10 cellular contexts compared by ENCODE assay signal in the genomic region with DNA sequence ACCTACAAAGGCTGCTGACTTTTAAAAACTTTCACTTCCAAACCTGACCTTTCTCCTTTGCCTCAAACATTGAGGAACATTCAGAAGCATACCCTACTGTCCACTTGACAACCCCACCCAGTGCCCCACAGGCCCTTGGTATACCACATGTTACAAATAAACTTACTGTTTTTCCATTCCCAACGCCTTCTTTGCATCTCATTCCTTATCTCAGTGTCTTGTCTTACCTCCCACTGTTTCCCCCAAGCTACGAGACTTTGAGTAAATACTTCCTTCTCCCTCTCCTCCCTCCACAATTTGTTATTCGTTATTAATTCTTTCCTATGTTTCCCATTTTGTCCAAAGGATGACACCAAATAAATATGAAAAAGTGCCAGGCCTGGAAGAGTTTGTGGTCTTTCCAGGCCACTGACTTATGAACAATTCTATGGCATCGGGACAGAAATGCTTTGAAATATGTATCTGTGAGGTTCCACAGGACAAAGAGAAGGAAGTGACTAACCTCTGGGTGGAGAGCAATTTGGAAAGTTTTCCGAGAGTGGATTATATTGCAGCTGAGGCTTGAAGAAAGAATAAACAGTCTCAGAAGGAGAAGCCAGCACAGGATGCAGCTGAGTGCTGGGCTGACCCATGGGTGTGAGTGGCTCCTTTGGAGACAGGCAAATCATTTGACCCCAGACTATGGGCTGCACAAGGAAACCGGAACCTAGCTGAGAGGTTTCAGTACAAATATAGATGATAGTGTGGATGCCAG.
DNase-seq lines count a peak whose midpoint lies in the region; ATAC-seq, FAIRE-seq and TF ChIP-seq lines count a peak whose summit lies in the region.
"Had no signal": no experiment of that assay in that cellular context is flagged by ENCODE, and none has a peak within 500 bp of the region (broad histone marks: within the 10 kb centered on the region; RNA-seq: fewer than 3 reads in every experiment).

No MANE protein-coding gene starts in this region.

- peak; percentile 77 for ATAC-seq in left lung
- ATAC-seq in GM18907 (IDR thresholded peaks at IDR 0.05; ENCODE audit: unreplicated experiment) = no peak
- ATAC-seq in GM21717 (IDR thresholded peaks at IDR 0.05; ENCODE audit: unreplicated experiment) = no peak
- no peak for ATAC-seq in naive thymus-derived CD4-positive, alpha-beta T cell

- H3K36me3 Mint-ChIP-seq in naive thymus-derived CD4-positive, alpha-beta T cell = no peaks in the 10 kb centered on the region
- H3K36me3 Mint-ChIP-seq: CD4-positive, CD25-positive, alpha-beta regulatory T cell had no signal

- peaks cover 0 to 23% (median 0%) of the 10 kb centered on the region in 5 donors for H3K27me3 Mint-ChIP-seq in naive thymus-derived CD4-positive, alpha-beta T cell

- intact Hi-C loops in left lung (cut with DNase I) = no loop called here
- intact Hi-C loops in naive thymus-derived CD4-positive, alpha-beta T cell (cut with micrococcal nuclease) = no loop called here

- peaks cover 0 to 17% (median 0%) of the 10 kb centered on the region in 7 donors for H3K4me1 Mint-ChIP-seq in naive thymus-derived CD4-positive, alpha-beta T cell

- peaks cover 6 to 8% of the 10 kb centered on the region in 2 donors for H3K4me1 ChIP-seq in left lung
- H3K4me1 ChIP-seq in naive thymus-derived CD4-positive, alpha-beta T cell (ENCODE audit: control insufficient read depth in 2 of 2, insufficient read depth in 2 of 2, low read length in 2 of 2) = no peaks in the 10 kb centered on the region

- peak; percentile 54 for DNase-seq in AG04450 (ENCODE audit: low read depth, low spot score)
- DNase-seq in LHCN-M2 (ENCODE audit: low read depth) = peak; percentile 95
- peak; percentile 85 for DNase-seq in bronchial epithelial cell (ENCODE audit: low read depth)
- no peak for DNase-seq in left lung
- no peak for DNase-seq in GM10248 (ENCODE audit: extremely low spot score)
- DNase-seq in naive thymus-derived CD4-positive, alpha-beta T cell = no peak
- DNase-seq: CD4-positive, CD25-positive, alpha-beta regulatory T cell; SIG-M5 had no signal

- TF ChIP-seq CTCF in AG04450 (IDR thresholded peaks at IDR 0.05; ENCODE audit: low read depth, low read length) (no peak), bronchial epithelial cell (IDR thresholded peaks at IDR 0.05; ENCODE audit: insufficient read depth, low read length, severe bottlenecking) (no peak), left lung (IDR thresholded peaks at IDR 0.05) (no peak), GM10248 (IDR thresholded peaks at IDR 0.05; ENCODE audit: control extremely low read depth, extremely low read depth, low read depth, missing control alignments) (no peak)

- H3K27ac ChIP-seq in AG04450 (ENCODE audit: low read depth, low read length) = no peak overlapping the region
- H3K27ac ChIP-seq in left lung = peak overlapping the region; percentile 7 to 16
- H3K27ac ChIP-seq in naive thymus-derived CD4-positive, alpha-beta T cell (ENCODE audit: low read depth, low read length) = no peak overlapping the region

- peaks cover 0 to 7% (median under 1%) of the 10 kb centered on the region in 11 donors for H3K9me3 Mint-ChIP-seq in naive thymus-derived CD4-positive, alpha-beta T cell

- no peaks in the 10 kb centered on the region for H3K27me3 ChIP-seq in AG04450 (ENCODE audit: control insufficient read depth, insufficient read depth, low read length)
- H3K27me3 ChIP-seq in bronchial epithelial cell (ENCODE audit: control insufficient read depth, insufficient read depth, low read length) = no peaks in the 10 kb centered on the region
- no peaks in the 10 kb centered on the region for H3K27me3 ChIP-seq in left lung
- no peaks in the 10 kb centered on the region for H3K27me3 ChIP-seq in naive thymus-derived CD4-positive, alpha-beta T cell (ENCODE audit: control insufficient read depth in 2 of 2, insufficient read depth in 2 of 2, low read length in 2 of 2)

- FAIRE-seq in bronchial epithelial cell (lab: Jason Lieb, UNC) = no peak

- no peak overlapping the region for H3K4me3 Mint-ChIP-seq in naive thymus-derived CD4-positive, alpha-beta T cell
- H3K4me3 Mint-ChIP-seq: CD4-positive, CD25-positive, alpha-beta regulatory T cell had no signal

- H3K9me3 ChIP-seq in AG04450 (ENCODE audit: control insufficient read depth, insufficient read depth, low read length) (no peaks in the 10 kb centered on the region), left lung (no peaks in the 10 kb centered on the region)
- no peaks in the 10 kb centered on the region for H3K9me3 ChIP-seq in naive thymus-derived CD4-positive, alpha-beta T cell (ENCODE audit: control insufficient read depth in 2 of 3, low read length in 3 of 3)

- H3K36me3 ChIP-seq in bronchial epithelial cell (ENCODE audit: control insufficient read depth, insufficient read depth, low read length) (no peaks in the 10 kb centered on the region), left lung (no peaks in the 10 kb centered on the region)
- no peaks in the 10 kb centered on the region for H3K36me3 ChIP-seq in naive thymus-derived CD4-positive, alpha-beta T cell (ENCODE audit: control insufficient read depth in 2 of 3, insufficient read depth in 3 of 3, low read length in 3 of 3)

- POLR2A ChIA-PET in AG04450 (lab: Yijun Ruan, JAX) = interaction anchor here (2.0 kb wide), 1 partner anchor 14 kb away, joined by 4 read pairs; no protein-coding TSS in a partner anchor
- POLR2A ChIA-PET in GM10248 (lab: Yijun Ruan, JAX) = no interaction called here
- POLR2A ChIA-PET in naive thymus-derived CD4-positive, alpha-beta T cell (lab: Charles Lee) = interaction anchor here (0.7 kb wide), 1 partner anchor 14 kb away, joined by 3 read pairs; no protein-coding TSS in a partner anchor

- H3K4me3 ChIP-seq in AG04450 (ENCODE audit: low read depth, low read length) = no peak overlapping the region
- no peak overlapping the region for H3K4me3 ChIP-seq in bronchial epithelial cell (ENCODE audit: low read depth, low read length)
- H3K4me3 ChIP-seq in left lung = no peak overlapping the region
- no peak overlapping the region for H3K4me3 ChIP-seq in naive thymus-derived CD4-positive, alpha-beta T cell (ENCODE audit: low read length)

- H3K27ac Mint-ChIP-seq in naive thymus-derived CD4-positive, alpha-beta T cell = no peak overlapping the region

- CTCF ChIA-PET in AG04450 (lab: Charles Lee) (interaction anchor here (1.0 kb wide), 1 partner anchor 13 kb away, joined by 5 read pairs; no protein-coding TSS in a partner anchor), GM10248 (lab: Yijun Ruan, JAX) (interaction anchor here (1.0 to 1.3 kb wide), 3 partner anchors 9 to 14 kb away, joined by 3 read pairs; no protein-coding TSS in a partner anchor)
- CTCF ChIA-PET in naive thymus-derived CD4-positive, alpha-beta T cell (lab: Charles Lee) = interaction anchor here (0.9 kb wide), 1 partner anchor 10 kb away, joined by 4 read pairs; no protein-coding TSS in a partner anchor

Comparison
In these comparisons a context has a peak if more than half of its experiments do, and no peak if none do; other contexts are left out.
1. DNase-seq: peak in AG04450 (single experiment), LHCN-M2 (single experiment) and bronchial epithelial cell (single experiment); none in left lung (0 of 2), GM10248 (single experiment) and naive thymus-derived CD4-positive, alpha-beta T cell (0 of 9).
2. H3K27ac ChIP-seq: peak in left lung (2 of 2); none in AG04450 (single experiment) and naive thymus-derived CD4-positive, alpha-beta T cell (single experiment).